3 cellular contexts compared by ENCODE assay signal in genomic region chr7:143264196-143264568, GRCh38. TPM values are rescaled to one million over a fixed set of nuclear protein-coding genes. Genes with fewer than 3 reads are reported as not detected.
DNase-seq lines count a peak whose midpoint lies in the region; TF ChIP-seq lines count a peak whose summit lies in the region.
"Not testable (repeated sequence)": the region's sequence is repeated elsewhere in the genome, so short reads cannot be mapped to it uniquely, and the experiment has no call there.
"Had no signal": no experiment of that assay in that cellular context is flagged by ENCODE, and none has a peak within 500 bp of the region (broad histone marks: within the 10 kb centered on the region; RNA-seq: fewer than 3 reads in every experiment).

No MANE protein-coding gene starts in this region.

- not testable (repeated sequence) for TF ChIP-seq CTCF in Calu3 (IDR thresholded peaks at IDR 0.05; ENCODE audit: unreplicated experiment); foreskin fibroblast (IDR thresholded peaks at IDR 0.05; ENCODE audit: low read depth, low read length)

- H3K4me1 Mint-ChIP-seq in Calu3 (ENCODE audit: low read depth, unreplicated experiment): peaks cover 24% of the 10 kb centered on the region

- BruUV-seq in Calu3 (replicated peaks; lab: Mats Ljungman, UMichigan): not testable (repeated sequence)

- peak overlapping the region; percentile 82 to 84 for H3K4me3 ChIP-seq in foreskin fibroblast (ENCODE audit: low read depth in 1 of 2, low read length in 2 of 2)

- intact Hi-C loops in Calu3 (cut with micrococcal nuclease; ENCODE audit: unreplicated experiment): not testable (repeated sequence)

- peak overlapping the region; percentile 78 for H3K27ac Mint-ChIP-seq in Calu3 (ENCODE audit: unreplicated experiment)

- H3K27me3 Mint-ChIP-seq in Calu3 (ENCODE audit: unreplicated experiment): not testable (repeated sequence)

- peak overlapping the region; percentile 97 for H3K4me3 Mint-ChIP-seq in Calu3 (ENCODE audit: low read depth, unreplicated experiment)

- DNase-seq in Calu3, foreskin fibroblast: not testable (repeated sequence)

- H3K36me3 Mint-ChIP-seq in Calu3 (ENCODE audit: insufficient read depth, unreplicated experiment): peaks cover 46% of the 10 kb centered on the region

- CTCF ChIA-PET in Calu3 (lab: Charles Lee): interaction anchor here (1.6 kb wide), 1 partner anchor 49 kb away, joined by 3 read pairs; no protein-coding TSS in a partner anchor

- not testable (repeated sequence) for H3K9me3 Mint-ChIP-seq in Calu3 (ENCODE audit: low read depth, unreplicated experiment)

RNA-seq across cellular contexts. Expression of gene GSTK1, which starts 0.9 kb away (rescaled TPM):
- 109 and 116 TPM in 2 replicates for total RNA-seq in Calu3 (2022)

RNA-seq across cellular contexts. Expression of gene TMEM139, which starts 20.6 kb away (rescaled TPM):
- total RNA-seq in Calu3 (2022): 48.4 and 49.3 TPM in 2 replicates

RNA-seq across cellular contexts. Expression of gene CASP2, which starts 24.0 kb away (rescaled TPM):
- total RNA-seq in Calu3 (2022): 51.3 and 53.8 TPM in 2 replicates

RNA-seq across cellular contexts. Expression of gene TAS2R40, which starts 42.3 kb away (rescaled TPM):
- not detected in 2 replicates for total RNA-seq in Calu3 (2022)
- total RNA-seq: Right ventricle myocardium superior had no signal

RNA-seq across cellular contexts. Expression of gene CLCN1, which starts 51.7 kb away (rescaled TPM):
- total RNA-seq in Calu3 (2022): 0.34 and 0.61 TPM in 2 replicates
